In the genomic region with DNA sequence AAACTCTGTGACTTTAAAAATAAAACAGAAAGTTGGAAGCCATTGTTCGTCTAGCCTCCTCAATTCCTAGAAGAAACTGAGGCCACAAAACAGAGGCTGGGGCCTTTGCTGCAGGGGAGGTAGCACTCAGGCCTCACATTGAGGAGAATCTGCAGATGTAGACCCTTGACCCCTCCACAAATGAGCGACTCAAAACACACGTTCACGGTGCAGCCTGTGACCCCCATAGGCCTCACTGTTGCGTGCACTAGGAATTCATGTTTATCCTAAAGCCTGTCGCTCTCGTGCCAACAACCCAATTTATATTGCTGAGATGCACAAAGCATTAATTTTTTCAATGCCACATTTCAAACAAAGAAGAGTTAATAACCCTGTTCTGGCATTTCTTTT, we compare ENCODE assay signal across 19 cellular contexts. TPM values are rescaled to one million over a fixed set of nuclear protein-coding genes. Genes with fewer than 3 reads are reported as not detected.
DNase-seq lines count a peak whose midpoint lies in the region; ATAC-seq and TF ChIP-seq lines count a peak whose summit lies in the region.
"Had no signal": no experiment of that assay in that cellular context is flagged by ENCODE, and none has a peak within 500 bp of the region (broad histone marks: within the 10 kb centered on the region; RNA-seq: fewer than 3 reads in every experiment).

No MANE protein-coding gene starts in this region.

- POLR2A ChIA-PET in RWPE1 (lab: Yijun Ruan, JAX; ENCODE audit: low non-redundant PET) = no interaction called here

- H3K4me1 Mint-ChIP-seq in nephron = peaks cover 53% of the 10 kb centered on the region
- peaks cover 23% of the 10 kb centered on the region for H3K4me1 Mint-ChIP-seq in activated T-cell treated with anti-CD3 and anti-CD28 coated beads, Interleukin-2, amount 50 U/mL, for 4 hours (ENCODE audit: low read depth)

- H3K36me3 Mint-ChIP-seq in nephron (ENCODE audit: low read depth) = no peaks in the 10 kb centered on the region
- H3K36me3 Mint-ChIP-seq in activated T-cell treated with anti-CD3 and anti-CD28 coated beads, Interleukin-2, amount 50 U/mL, for 4 hours (ENCODE audit: insufficient read depth) = no peaks in the 10 kb centered on the region
- H3K36me3 Mint-ChIP-seq: activated CD8-positive, alpha-beta memory T cell treated with anti-CD3 and anti-CD28 coated beads, Interleukin-2, amount 10 ng/mL, durations not matched to agents 7 days and 5 days; CD8-positive, alpha-beta T cell had no signal

- H3K4me3 ChIP-seq in ACC112 (ENCODE audit: low read depth, low read length) (peak overlapping the region; percentile 48; the same call in 1 of the 2 replicates), tibial nerve (no peak overlapping the region)
- H3K4me3 ChIP-seq: Peyer's patch, vagina had no signal

- no peaks in the 10 kb centered on the region for H3K9me3 Mint-ChIP-seq in nephron
- H3K9me3 Mint-ChIP-seq in activated T-cell treated with anti-CD3 and anti-CD28 coated beads, Interleukin-2, amount 50 U/mL, for 4 hours = no peaks in the 10 kb centered on the region
- H3K9me3 Mint-ChIP-seq: CD8-positive, alpha-beta T cell had no signal

- DNase-seq in RWPE1 (ENCODE audit: low spot score) = no peak
- no peak for DNase-seq in epithelial cell of prostate (ENCODE audit: low read depth, low spot score)
- DNase-seq in DMS153 (lab: John Stamatoyannopoulos, UW) = no peak
- no peak for DNase-seq in tibial nerve (ENCODE audit: low spot score in 2 of 2)
- DNase-seq in NCI-H2081 (lab: John Stamatoyannopoulos, UW) = no peak
- no peak for DNase-seq in activated T-cell treated with anti-CD3 and anti-CD28 coated beads, Interleukin-2, amount 50 U/mL, for 4 hours
- DNase-seq: activated CD8-positive, alpha-beta memory T cell treated with anti-CD3 and anti-CD28 coated beads, Interleukin-2, amount 10 ng/mL, durations not matched to agents 7 days and 5 days; CD8-positive, alpha-beta T cell; DMS79; effector CD8-positive, alpha-beta T cell; KBM-7; NCI-H1694 treated with DMSO at 0.1 percent for 48 hours; NCI-H345; Peyer's patch; stimulated activated CD8-positive, alpha-beta memory T cell treated with anti-CD3 and anti-CD28 coated beads, Interleukin-4, amount 100 ng/mL, for 48 hours; substantia nigra had no signal

- no peaks in the 10 kb centered on the region for H3K36me3 ChIP-seq in ACC112 (ENCODE audit: insufficient read depth, low read length)
- H3K36me3 ChIP-seq in tibial nerve = no peaks in the 10 kb centered on the region
- H3K36me3 ChIP-seq: Peyer's patch, vagina had no signal

- H3K27me3 Mint-ChIP-seq in nephron (ENCODE audit: low read depth) = peaks cover 3% of the 10 kb centered on the region
- peaks cover 16% of the 10 kb centered on the region for H3K27me3 Mint-ChIP-seq in activated T-cell treated with anti-CD3 and anti-CD28 coated beads, Interleukin-2, amount 50 U/mL, for 4 hours (ENCODE audit: low read depth)

- H3K27ac Mint-ChIP-seq in nephron = peak overlapping the region; percentile 46 to 93 (median 69)
- H3K27ac Mint-ChIP-seq: activated CD8-positive, alpha-beta memory T cell treated with anti-CD3 and anti-CD28 coated beads, Interleukin-2, amount 10 ng/mL, durations not matched to agents 7 days and 5 days; CD8-positive, alpha-beta T cell had no signal

- TF ChIP-seq POLR2A in tibial nerve (IDR thresholded peaks at IDR 0.05) = no peak

- H3K4me3 Mint-ChIP-seq in nephron = no peak overlapping the region
- H3K4me3 Mint-ChIP-seq in activated T-cell treated with anti-CD3 and anti-CD28 coated beads, Interleukin-2, amount 50 U/mL, for 4 hours = no peak overlapping the region
- H3K4me3 Mint-ChIP-seq: activated CD8-positive, alpha-beta memory T cell treated with anti-CD3 and anti-CD28 coated beads, Interleukin-2, amount 10 ng/mL, durations not matched to agents 7 days and 5 days; CD8-positive, alpha-beta T cell had no signal

- no peaks in the 10 kb centered on the region for H3K27me3 ChIP-seq in ACC112 (ENCODE audit: insufficient read depth, low read length)
- H3K27me3 ChIP-seq in tibial nerve = peaks cover 0 to 10% of the 10 kb centered on the region in 2 donors
- H3K27me3 ChIP-seq: Peyer's patch, vagina had no signal

- TF ChIP-seq EP300 in tibial nerve (IDR thresholded peaks at IDR 0.05) = no peak

- no peaks in the 10 kb centered on the region for H3K9me3 ChIP-seq in tibial nerve
- H3K9me3 ChIP-seq: Peyer's patch, vagina had no signal

- 32 to 45% methylated on average over 7 of the region's 7 CpGs for WGBS in tibial nerve, 2 donors

- H3K27ac ChIP-seq in ACC112 (ENCODE audit: low read depth, low read length) (peak overlapping the region; percentile 76; the same call in 1 of the 2 replicates), RWPE1 (peak overlapping the region; percentile 88), epithelial cell of prostate (peak overlapping the region; percentile 73), tibial nerve (no peak overlapping the region)
- H3K27ac ChIP-seq: vagina had no signal

- ATAC-seq in activated T-cell treated with anti-CD3 and anti-CD28 coated beads, Interleukin-2, amount 50 U/mL, for 4 hours = no peak
- ATAC-seq: activated CD8-positive, alpha-beta memory T cell treated with anti-CD3 and anti-CD28 coated beads, Interleukin-2, amount 10 ng/mL, durations not matched to agents 7 days and 5 days; CD8-positive, alpha-beta T cell had no signal

- no peak for TF ChIP-seq CTCF in RWPE1 (conservative IDR thresholded peaks at IDR 0.05; ENCODE audit: low read depth)
- TF ChIP-seq CTCF in nephron (IDR thresholded peaks at IDR 0.05; ENCODE audit: unreplicated experiment in 3 of 3) = no peak
- TF ChIP-seq CTCF in tibial nerve (IDR thresholded peaks at IDR 0.05) = no peak

- H3K4me1 ChIP-seq in ACC112 (ENCODE audit: control insufficient read depth, insufficient read depth, low read length, unreplicated experiment) = peaks cover 22% of the 10 kb centered on the region
- H3K4me1 ChIP-seq in tibial nerve = peaks cover 0 to 25% (median 0%) of the 10 kb centered on the region in 4 donors

- H3K79me2 ChIP-seq in ACC112 (ENCODE audit: control insufficient read depth, insufficient read depth, low read length, unreplicated experiment) = peaks cover 36% of the 10 kb centered on the region

- CTCF ChIA-PET in RWPE1 (lab: Yijun Ruan, JAX) = interaction anchor here (0.5 to 1.0 kb wide), 3 partner anchors 29 to 1173 kb away, joined by 3 to 5 read pairs (median 3); no protein-coding TSS in a partner anchor

- no peak overlapping the region for H2AFZ ChIP-seq in ACC112 (ENCODE audit: low read length, unreplicated experiment)

RNA-seq across cellular contexts. Expression of a gene that starts 5.6 kb away (rescaled TPM):
- total RNA-seq in tibial nerve = 10 to 100 TPM in 3 of 4 donors, 1 to 10 TPM in 1; 9.3 to 14.1 (median 11.6) TPM
- under 1 TPM in 1 of 3 donors, not detected in 2; 0.27 TPM for total RNA-seq in activated T-cell treated with anti-CD3 and anti-CD28 coated beads, Interleukin-2, amount 50 U/mL, for 4 hours
- total RNA-seq: activated CD8-positive, alpha-beta memory T cell treated with anti-CD3 and anti-CD28 coated beads, Interleukin-2, amount 10 ng/mL, durations not matched to agents 7 days and 5 days; CD8-positive, alpha-beta T cell had no signal

Comparison
In these comparisons a context has a peak if more than half of its experiments do, and no peak if none do; other contexts are left out.
1. H3K27ac ChIP-seq: peak in ACC112 (single experiment), RWPE1 (single experiment) and epithelial cell of prostate (single experiment); none in tibial nerve (0 of 4).
2. RNA of a gene that starts 5.6 kb away (total RNA-seq): 9.3 to 14.1 TPM in tibial nerve; 0.27 TPM in activated T-cell treated with anti-CD3 and anti-CD28 coated beads, Interleukin-2, amount 50 U/mL, for 4 hours; every median in the first group is over 4 times any median in the second.